In the genomic region with DNA sequence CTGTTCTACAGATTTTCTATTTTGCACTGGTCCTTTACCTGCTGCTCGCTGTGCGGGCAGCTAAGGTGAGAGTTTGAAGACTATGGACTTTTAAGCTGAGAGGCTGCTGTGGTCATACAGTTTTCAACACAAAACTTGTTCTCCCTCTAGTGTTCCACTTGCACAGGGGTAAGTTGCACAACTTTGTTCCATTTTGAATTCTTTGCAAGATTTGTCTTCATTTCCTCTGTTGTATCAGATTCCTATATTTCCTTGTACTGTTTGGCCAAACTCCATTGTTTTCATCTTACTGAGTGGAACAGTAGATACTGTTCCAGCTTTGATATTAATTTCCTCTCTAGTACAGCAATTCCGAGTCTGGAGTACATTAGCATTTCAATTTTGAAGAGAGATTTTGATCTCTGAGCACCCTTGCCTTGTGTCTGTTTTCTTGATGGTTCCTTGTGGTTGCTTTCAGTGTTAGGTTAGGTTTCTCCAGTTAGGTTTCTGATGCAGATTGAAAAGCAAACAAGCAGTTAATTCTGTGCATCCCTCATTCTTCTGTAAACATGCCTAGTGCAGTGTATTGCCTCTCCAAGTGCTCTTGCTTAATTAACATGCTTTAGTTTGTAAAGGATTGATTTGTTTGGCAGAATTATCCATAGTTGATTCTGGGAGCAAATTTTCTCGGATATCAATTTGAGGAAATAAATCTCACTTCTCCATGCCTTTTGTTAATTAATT, we compare ENCODE assay signal across 13 cellular contexts.
A peak's percentile ranks its signal among the peaks of the same experiment; 100 is the strongest.
DNase-seq lines count a peak whose midpoint lies in the region; ATAC-seq, FAIRE-seq and TF ChIP-seq lines count a peak whose summit lies in the region.
"Had no signal": no experiment of that assay in that cellular context is flagged by ENCODE, and none has a peak within 500 bp of the region (broad histone marks: within the 10 kb centered on the region; RNA-seq: fewer than 3 reads in every experiment).

No MANE protein-coding gene starts in this region.

- no peaks in the 10 kb centered on the region for H3K27me3 ChIP-seq in esophagus squamous epithelium
- no peaks in the 10 kb centered on the region for H3K27me3 ChIP-seq in right lobe of liver
- no peaks in the 10 kb centered on the region for H3K27me3 ChIP-seq in upper lobe of left lung

- no peak for TF ChIP-seq EP300 in upper lobe of left lung (IDR thresholded peaks at IDR 0.05)

- DNase-seq in NCI-H510A treated with DMSO at 0.1 percent for 48 hours (lab: John Stamatoyannopoulos, UW) (peak; percentile 45), NCI-H510A (lab: John Stamatoyannopoulos, UW) (no peak), esophagus squamous epithelium (lab: John Stamatoyannopoulos, UW) (no peak), right lobe of liver (no peak), upper lobe of left lung (no peak), EL (no peak), HTR-8/SVneo (ENCODE audit: insufficient read length, low spot score) (no peak)
- no peak for DNase-seq in stimulated activated CD4-positive, alpha-beta T cell treated with anti-CD3 and anti-CD28 coated beads, Interleukin-12 subunit alpha, Interleukin-12 subunit beta, amount 100 ng/mL, for 4 hours
- DNase-seq: activated CD4-positive, alpha-beta memory T cell treated with anti-CD3 and anti-CD28 coated beads, Interleukin-2, amount 10 ng/mL, durations not matched to agents 7 days and 5 days had no signal

- H3K4me3 ChIP-seq in esophagus squamous epithelium (no peak overlapping the region), right lobe of liver (no peak overlapping the region), upper lobe of left lung (no peak overlapping the region)
- H3K4me3 ChIP-seq: GM12878, skin epidermis had no signal

- WGBS in esophagus squamous epithelium, 2 donors = 69 to 78% methylated on average over 4 of the region's 4 CpGs
- WGBS in right lobe of liver (ENCODE audit: insufficient coverage, low coverage, low lambda C conversion rate, missing lambda C conversion rate) = 59% methylated on average over 4 of the region's 4 CpGs
- WGBS in upper lobe of left lung, 2 donors = 63 to 69% methylated on average over 4 of the region's 4 CpGs

- no peak for TF ChIP-seq POLR2A in esophagus squamous epithelium (IDR thresholded peaks at IDR 0.05)
- no peak for TF ChIP-seq POLR2A in right lobe of liver (IDR thresholded peaks at IDR 0.05)
- TF ChIP-seq POLR2A in upper lobe of left lung (IDR thresholded peaks at IDR 0.05) = no peak

- H3K9me3 ChIP-seq in esophagus squamous epithelium (no peaks in the 10 kb centered on the region), right lobe of liver (no peaks in the 10 kb centered on the region), upper lobe of left lung (no peaks in the 10 kb centered on the region)

- H3K27ac ChIP-seq in esophagus squamous epithelium = peak overlapping the region in 3 of 4 donors; percentile 40 to 59 (median 42)
- peak overlapping the region in 1 of 3 donors; percentile 61 for H3K27ac ChIP-seq in right lobe of liver
- peak overlapping the region in 2 of 4 donors; percentile 45 to 49 for H3K27ac ChIP-seq in upper lobe of left lung
- H3K27ac ChIP-seq: skin epidermis had no signal

- H3K36me3 ChIP-seq in esophagus squamous epithelium (no peaks in the 10 kb centered on the region), right lobe of liver (no peaks in the 10 kb centered on the region), upper lobe of left lung (no peaks in the 10 kb centered on the region)

- no peak for FAIRE-seq in HTR-8/SVneo (lab: Jason Lieb, UNC)
- FAIRE-seq: colon, GM12878, H54 had no signal

- TF ChIP-seq CTCF in esophagus squamous epithelium (IDR thresholded peaks at IDR 0.05) (peak in 4 of 6 experiments; percentile 8 to 31 (median 20)), right lobe of liver (IDR thresholded peaks at IDR 0.05) (peak; percentile 29 to 54 (median 43)), upper lobe of left lung (IDR thresholded peaks at IDR 0.05) (peak; percentile 12 to 51 (median 30))

- ATAC-seq in right lobe of liver = peak; percentile 65 to 83 (median 75)
- peak; percentile 44 to 69 for ATAC-seq in upper lobe of left lung (ENCODE audit: low FRiP score in 2 of 2)
- ATAC-seq: GM12878 had no signal

- intact Hi-C loops in esophagus squamous epithelium (cut with DNase I) = no loop called here
- intact Hi-C loops in right lobe of liver (cut with DNase I) = loop anchor here in 1 of 2 donors (10.0 kb wide), 1 partner anchor 191 kb away; a partner anchor contains a TSS

- H3K4me1 ChIP-seq in esophagus squamous epithelium (peaks cover 0 to 6% (median 6%) of the 10 kb centered on the region in 3 donors), right lobe of liver (peaks cover 0 to 18% (median 9%) of the 10 kb centered on the region in 4 donors), upper lobe of left lung (peaks cover 24 to 40% (median 30%) of the 10 kb centered on the region in 4 donors)
